In genomic region chr4:153222162-153222789, GRCh38 we compare ENCODE assay signal across 8 cellular contexts. TPM values are rescaled to one million over a fixed set of nuclear protein-coding genes. Genes with fewer than 3 reads are reported as not detected.
A peak's percentile ranks its signal among the peaks of the same experiment; 100 is the strongest.
DNase-seq lines count a peak whose midpoint lies in the region; ATAC-seq, FAIRE-seq and TF ChIP-seq lines count a peak whose summit lies in the region.

No MANE protein-coding gene starts in this region.

- H3K27me3 Mint-ChIP-seq in chondrocyte (ENCODE audit: low read depth) = no peaks in the 10 kb centered on the region

- H3K79me2 ChIP-seq in keratinocyte (ENCODE audit: control insufficient read depth, insufficient read depth, low read length) = peaks cover 9% of the 10 kb centered on the region

- H4K20me1 ChIP-seq in BLaER1 treated with 17β-estradiol and CSF1 and Interleukin-3, amounts not matched to agents 10 nM and 100 nM = peaks cover 0 to 8% (median 0%) of the 10 kb centered on the region in 11 experiments; a peak in 5 of 22 replicates
- H4K20me1 ChIP-seq in keratinocyte (ENCODE audit: control insufficient read depth, extremely low read depth, insufficient read depth, low read length) = no peaks in the 10 kb centered on the region

- peaks cover 9 to 56% (median 46%) of the 10 kb centered on the region in 11 experiments for H3K27me3 ChIP-seq in BLaER1 treated with 17β-estradiol and CSF1 and Interleukin-3, amounts not matched to agents 10 nM and 100 nM
- no peaks in the 10 kb centered on the region for H3K27me3 ChIP-seq in keratinocyte (ENCODE audit: control insufficient read depth, extremely low read depth, insufficient read depth, low read length)

- dilution Hi-C loops in keratinocyte (cut with MboI; ENCODE audit: extremely low pct_ligation_motif_present, low sequenced_read_pairs) = no loop called here

- FAIRE-seq in GM19239 (lab: Jason Lieb, UNC) = peak; percentile 51
- FAIRE-seq in keratinocyte (lab: Jason Lieb, UNC) = peak; percentile 92

- peak overlapping the region; percentile 99 for H3K27ac Mint-ChIP-seq in chondrocyte (ENCODE audit: unreplicated experiment)

- peak overlapping the region; percentile 49 to 73 (median 62) for H3K4me3 ChIP-seq in BLaER1 treated with 17β-estradiol and CSF1 and Interleukin-3, amounts not matched to agents 10 nM and 100 nM
- H3K4me3 ChIP-seq in keratinocyte (ENCODE audit: control insufficient read depth in 2 of 3, extremely low read depth in 1 of 3, insufficient read depth in 2 of 3, low read depth in 1 of 3, low read length in 3 of 3) (peak overlapping the region; percentile 56 to 82 (median 64)), skin epidermis (peak overlapping the region; percentile 44 to 67 (median 57))

- H3K9me3 ChIP-seq in BLaER1 treated with 17β-estradiol and CSF1 and Interleukin-3, amounts not matched to agents 10 nM and 100 nM (replicated peaks in 1 of 11) = peaks cover 18 to 40% (median 30%) of the 10 kb centered on the region in 11 experiments
- no peaks in the 10 kb centered on the region for H3K9me3 ChIP-seq in keratinocyte (ENCODE audit: control insufficient read depth, low read depth, low read length)

- peaks cover 26 to 36% (median 32%) of the 10 kb centered on the region in 10 experiments for H3K4me1 ChIP-seq in BLaER1 treated with 17β-estradiol and CSF1 and Interleukin-3, amounts not matched to agents 10 nM and 100 nM
- H3K4me1 ChIP-seq in keratinocyte (ENCODE audit: control insufficient read depth, extremely low read depth, insufficient read depth, low read length) = peaks cover 12% of the 10 kb centered on the region

- peaks cover 0 to 13% (median 0%) of the 10 kb centered on the region in 11 experiments; a peak in 6 of 22 replicates for H3K36me3 ChIP-seq in BLaER1 treated with 17β-estradiol and CSF1 and Interleukin-3, amounts not matched to agents 10 nM and 100 nM
- H3K36me3 ChIP-seq in keratinocyte (ENCODE audit: control insufficient read depth in 2 of 2, extremely low read depth in 1 of 2, insufficient read depth in 2 of 2, low read length in 2 of 2) = no peaks in the 10 kb centered on the region

- no peaks in the 10 kb centered on the region for H3K36me3 Mint-ChIP-seq in chondrocyte (ENCODE audit: low read depth)

- no peaks in the 10 kb centered on the region for H3K9me1 ChIP-seq in keratinocyte (ENCODE audit: control insufficient read depth, extremely low read depth, insufficient read depth, low read length)

- peak overlapping the region; percentile 91 to 99 (median 97) for H3K4me2 ChIP-seq in BLaER1 treated with 17β-estradiol and CSF1 and Interleukin-3, amounts not matched to agents 10 nM and 100 nM
- H3K4me2 ChIP-seq in keratinocyte (ENCODE audit: control insufficient read depth, extremely low read depth, insufficient read depth, low read depth, low read length) = peak overlapping the region; percentile 88

- H3K4me1 Mint-ChIP-seq in chondrocyte (ENCODE audit: low read depth) = peaks cover 34% of the 10 kb centered on the region

- TF ChIP-seq CTCF in chondrocyte (IDR thresholded peaks at IDR 0.05) (no peak), keratinocyte (optimal IDR thresholded peaks at IDR 0.05 in 1 of 3, IDR thresholded peaks at IDR 0.05 in 1 of 3, conservative IDR thresholded peaks at IDR 0.05 in 1 of 3; ENCODE audit: extremely low read depth in 1 of 3, insufficient read depth in 2 of 3, low read length in 3 of 3) (no peak)

- DNase-seq in GM19239 (ENCODE audit: insufficient read length, low spot score) (peak; percentile 8), T-helper 2 cell (peak in 4 of 5 experiments; percentile 6 to 77 (median 16)), chondrocyte (ENCODE audit: low spot score) (no peak), keratinocyte (ENCODE audit: low read depth, low spot score) (peak; percentile 17)

- peak overlapping the region; percentile 89 for H3K4me3 Mint-ChIP-seq in chondrocyte (ENCODE audit: unreplicated experiment)

- peaks cover 9% of the 10 kb centered on the region for H3K9me3 Mint-ChIP-seq in chondrocyte (ENCODE audit: low read depth)

- ATAC-seq in HG03460 (IDR thresholded peaks at IDR 0.05; ENCODE audit: unreplicated experiment) (peak; percentile 34), GM18861 (IDR thresholded peaks at IDR 0.05; ENCODE audit: unreplicated experiment) (no peak)

- peak overlapping the region; percentile 91 for H2AFZ ChIP-seq in keratinocyte (ENCODE audit: control insufficient read depth, low read length)

- H3K27ac ChIP-seq in BLaER1 treated with 17β-estradiol and CSF1 and Interleukin-3, amounts not matched to agents 10 nM and 100 nM = peak overlapping the region in 9 of 11 experiments; percentile 30 to 76 (median 57); a peak in 15 of 22 replicates
- H3K27ac ChIP-seq in keratinocyte (ENCODE audit: control insufficient read depth, insufficient read depth, low read length) (peak overlapping the region; percentile 79), skin epidermis (peak overlapping the region in 20 of 21 experiments; percentile 64 to 91 (median 82))

- H3K9ac ChIP-seq in BLaER1 treated with 17β-estradiol and CSF1 and Interleukin-3, amounts not matched to agents 10 nM and 100 nM = peak overlapping the region; percentile 49 to 80 (median 73); a peak in 21 of 22 replicates
- peak overlapping the region; percentile 74 for H3K9ac ChIP-seq in keratinocyte (ENCODE audit: control insufficient read depth, extremely low read depth, insufficient read depth, low read length)

RNA-seq across cellular contexts. Expression of gene TRIM2, which starts 18.0 kb away (rescaled TPM):
- 18.2 to 25.8 TPM (median 19.1 TPM) in 3 replicates for total RNA-seq in chondrocyte
- polyA plus RNA-seq in keratinocyte = 9.0 to 12.2 TPM (median 10.6 TPM) in 3 replicates
- polyA plus RNA-seq in keratinocyte (2011; ENCODE audit: low read depth) = 1.9 TPM
- 7.8 and 11.6 TPM in 2 replicates for polyA plus RNA-seq in keratinocyte (2011; cell fraction: cytosol; rRNA removed)
- polyA plus RNA-seq in keratinocyte (2011; cell fraction: nucleus; rRNA removed) = 11.4 and 12.4 TPM in 2 replicates
- polyA plus RNA-seq in keratinocyte (2012; ENCODE audit: low replicate concordance) = 5.1 and 7.5 TPM in 2 replicates
- polyA minus RNA-seq in keratinocyte = 29.5 to 42.4 TPM (median 38.2 TPM) in 3 replicates
- polyA minus RNA-seq in keratinocyte (2011; cell fraction: cytosol; rRNA and poly(A)+ RNA removed) = 28.0 TPM
- 26.3 and 37.5 TPM in 2 replicates for polyA minus RNA-seq in keratinocyte (2011; cell fraction: nucleus; rRNA and poly(A)+ RNA removed)
